Comparison of ENCODE assay signal across 17 cellular contexts in genomic region chr3:55244247-55244646, GRCh38.
A peak's percentile ranks its signal among the peaks of the same experiment; 100 is the strongest.
DNase-seq lines count a peak whose midpoint lies in the region; TF ChIP-seq lines count a peak whose summit lies in the region.
"Had no signal": no experiment of that assay in that cellular context is flagged by ENCODE, and none has a peak within 500 bp of the region (broad histone marks: within the 10 kb centered on the region; RNA-seq: fewer than 3 reads in every experiment).

No MANE protein-coding gene starts in this region.

- WGBS in hepatocyte (ENCODE audit: low lambda C conversion rate, missing lambda C conversion rate), result 48% methylated on average over 1 of the region's 1 CpG
- WGBS in mesendoderm (ENCODE audit: extremely low coverage, insufficient coverage, low lambda C conversion rate), result no CpG with 5 or more reads among the region's 1 CpG

- no peak overlapping the region for H2BK15ac ChIP-seq in mesendoderm (replicated peaks; ENCODE audit: low read depth)

- H3K79me2 ChIP-seq in hepatocyte, result no peaks in the 10 kb centered on the region
- no peaks in the 10 kb centered on the region for H3K79me2 ChIP-seq in MM.1S (ENCODE audit: low read length)
- H3K79me2 ChIP-seq in mesendoderm (ENCODE audit: control insufficient read depth, insufficient read depth, low read length), result no peaks in the 10 kb centered on the region

- H3K36me3 ChIP-seq in hepatocyte (replicated peaks; ENCODE audit: insufficient read depth, low read depth) (no peaks in the 10 kb centered on the region), MM.1S (replicated peaks; ENCODE audit: insufficient read depth, low read length) (no peaks in the 10 kb centered on the region), mesendoderm (ENCODE audit: control insufficient read depth, insufficient read depth, low read length) (no peaks in the 10 kb centered on the region)
- H3K36me3 ChIP-seq in effector memory CD4-positive, alpha-beta T cell (ENCODE audit: control insufficient read depth, insufficient read depth, low read length), result no peaks in the 10 kb centered on the region

- no peak overlapping the region for H3K4ac ChIP-seq in mesendoderm (ENCODE audit: low read depth, low read length)

- H4K20me1 ChIP-seq in hepatocyte (ENCODE audit: insufficient read depth, poor library complexity, severe bottlenecking) (no peaks in the 10 kb centered on the region), MM.1S (ENCODE audit: insufficient read depth, low read length) (no peaks in the 10 kb centered on the region)

- no peak overlapping the region for H2AK5ac ChIP-seq in mesendoderm (ENCODE audit: low read length)

- H3K4me3 ChIP-seq in hepatocyte, result no peak overlapping the region
- no peak overlapping the region for H3K4me3 ChIP-seq in effector memory CD4-positive, alpha-beta T cell (ENCODE audit: insufficient read depth, low read depth, low read length, poor library complexity, severe bottlenecking)
- no peak overlapping the region for H3K4me3 ChIP-seq in MM.1S (ENCODE audit: low read length)
- no peak overlapping the region for H3K4me3 ChIP-seq in mesendoderm (ENCODE audit: low read length)
- H3K4me3 ChIP-seq: GM12878, lung had no signal

- no peak overlapping the region for H2BK5ac ChIP-seq in mesendoderm (ENCODE audit: low read length)

- H4K8ac ChIP-seq in mesendoderm (ENCODE audit: low read depth, low read length), result no peak overlapping the region

- no peak overlapping the region for H3K9ac ChIP-seq in MM.1S (ENCODE audit: low read length)
- no peak overlapping the region for H3K9ac ChIP-seq in mesendoderm (ENCODE audit: low read length)

- H3K18ac ChIP-seq in mesendoderm (ENCODE audit: low read length), result no peak overlapping the region

- no peak overlapping the region for H3K56ac ChIP-seq in mesendoderm (ENCODE audit: low read length)

- no peak overlapping the region for H4K5ac ChIP-seq in mesendoderm (ENCODE audit: low read length)

- no peak overlapping the region for H3K23ac ChIP-seq in mesendoderm (ENCODE audit: low read length)

- H2BK120ac ChIP-seq in mesendoderm (ENCODE audit: low read depth, low read length), result no peak overlapping the region

- H3K79me1 ChIP-seq in mesendoderm (ENCODE audit: low read length), result no peaks in the 10 kb centered on the region

- H3K4me2 ChIP-seq in hepatocyte (peak overlapping the region; percentile 41), MM.1S (ENCODE audit: low read depth, low read length) (no peak overlapping the region), mesendoderm (ENCODE audit: low read length) (no peak overlapping the region)

- no peak for TF ChIP-seq CTCF in hepatocyte (IDR thresholded peaks at IDR 0.05; ENCODE audit: poor library complexity)
- no peak for TF ChIP-seq CTCF in MM.1S (IDR thresholded peaks at IDR 0.05; ENCODE audit: low read length)

- H3K9me3 ChIP-seq in hepatocyte (ENCODE audit: low read depth) (no peaks in the 10 kb centered on the region), MM.1S (replicated peaks; ENCODE audit: insufficient read depth, low read length) (no peaks in the 10 kb centered on the region)
- H3K9me3 ChIP-seq in effector memory CD4-positive, alpha-beta T cell (ENCODE audit: control insufficient read depth, low read length), result no peaks in the 10 kb centered on the region

- H3K9me2 ChIP-seq in hepatocyte (replicated peaks; ENCODE audit: insufficient read depth), result no peaks in the 10 kb centered on the region
- no peaks in the 10 kb centered on the region for H3K9me2 ChIP-seq in MM.1S (replicated peaks; ENCODE audit: insufficient read depth, low read length)

- H3K27me3 ChIP-seq in hepatocyte (peaks cover 3% of the 10 kb centered on the region), MM.1S (replicated peaks; ENCODE audit: insufficient read depth, low read length) (no peaks in the 10 kb centered on the region), mesendoderm (ENCODE audit: insufficient read depth, low read length, poor library complexity) (no peaks in the 10 kb centered on the region)
- H3K27me3 ChIP-seq in effector memory CD4-positive, alpha-beta T cell (replicated peaks; ENCODE audit: control insufficient read depth, insufficient read depth, low read length, poor library complexity, severe bottlenecking), result no peaks in the 10 kb centered on the region

- DNase-seq in DMS79 (lab: John Stamatoyannopoulos, UW), result peak; percentile 78
- DNase-seq in NCI-H187 treated with DMSO at 0.1 percent for 48 hours (lab: John Stamatoyannopoulos, UW), result peak; percentile 64
- peak; percentile 87 for DNase-seq in NCI-H510A treated with DMSO at 0.1 percent for 48 hours (lab: John Stamatoyannopoulos, UW)
- DNase-seq in hepatocyte (ENCODE audit: low spot score), result no peak
- no peak for DNase-seq in effector memory CD4-positive, alpha-beta T cell
- DNase-seq in MM.1S, result no peak
- DNase-seq in EL, result no peak
- DNase-seq in mesendoderm, result no peak
- DNase-seq: ACHN; CD4-positive, CD25-positive, alpha-beta regulatory T cell; glutamatergic neuron; MV-4-11; naive thymus-derived CD8-positive, alpha-beta T cell; stimulated activated CD4-positive, alpha-beta T cell treated with anti-CD3 and anti-CD28 coated beads, Interleukin-2, amount 100 ng/mL, for 48 hours had no signal

- H3K4me1 ChIP-seq in hepatocyte (ENCODE audit: insufficient read depth) (peaks cover 17% of the 10 kb centered on the region), MM.1S (ENCODE audit: low read length) (no peaks in the 10 kb centered on the region), mesendoderm (ENCODE audit: control insufficient read depth, low read depth, low read length) (no peaks in the 10 kb centered on the region)
- H3K4me1 ChIP-seq in effector memory CD4-positive, alpha-beta T cell (ENCODE audit: control insufficient read depth, insufficient read depth, low read length, poor library complexity, severe bottlenecking), result no peaks in the 10 kb centered on the region

- H2AFZ ChIP-seq in hepatocyte, result no peak overlapping the region
- no peak overlapping the region for H2AFZ ChIP-seq in MM.1S (ENCODE audit: low read length)

- no peaks in the 10 kb centered on the region for H3F3A ChIP-seq in MM.1S (ENCODE audit: insufficient read depth, low read length)

- peak overlapping the region; percentile 53 for H3K27ac ChIP-seq in hepatocyte
- H3K27ac ChIP-seq in effector memory CD4-positive, alpha-beta T cell (ENCODE audit: insufficient read depth, low read length, poor library complexity, severe bottlenecking), result no peak overlapping the region
- H3K27ac ChIP-seq in MM.1S (ENCODE audit: low read length), result no peak overlapping the region
- H3K27ac ChIP-seq in mesendoderm (ENCODE audit: low read depth, low read length), result no peak overlapping the region
- H3K27ac ChIP-seq: HL-60 had no signal

Comparison
In these comparisons a context has a peak if more than half of its experiments do, and no peak if none do; other contexts are left out.
1. DNase-seq: peak in DMS79 (single experiment), NCI-H187 treated with DMSO at 0.1 percent for 48 hours (single experiment) and NCI-H510A treated with DMSO at 0.1 percent for 48 hours (single experiment); none in hepatocyte (single experiment), effector memory CD4-positive, alpha-beta T cell (0 of 3), MM.1S (single experiment), EL (single experiment) and mesendoderm (single experiment).